In genomic region chr1:245673920-245674414, GRCh38 we compare ENCODE assay signal across 12 cellular contexts.
DNase-seq lines count a peak whose midpoint lies in the region; ATAC-seq lines count a peak whose summit lies in the region.
"Had no signal": no experiment of that assay in that cellular context is flagged by ENCODE, and none has a peak within 500 bp of the region (broad histone marks: within the 10 kb centered on the region; RNA-seq: fewer than 3 reads in every experiment).

No MANE protein-coding gene starts in this region.

- no peaks in the 10 kb centered on the region for H3K27me3 Mint-ChIP-seq in activated naive CD8-positive, alpha-beta T cell treated with anti-CD3 and anti-CD28 coated beads for 36 hours

- no peaks in the 10 kb centered on the region for H3K9me3 Mint-ChIP-seq in activated naive CD8-positive, alpha-beta T cell treated with anti-CD3 and anti-CD28 coated beads for 36 hours

- no peak overlapping the region for H3K27ac Mint-ChIP-seq in activated naive CD8-positive, alpha-beta T cell treated with anti-CD3 and anti-CD28 coated beads for 36 hours

- H3K4me3 Mint-ChIP-seq in activated naive CD8-positive, alpha-beta T cell treated with anti-CD3 and anti-CD28 coated beads for 36 hours, result no peak overlapping the region

- H3K4me1 Mint-ChIP-seq in activated naive CD8-positive, alpha-beta T cell treated with anti-CD3 and anti-CD28 coated beads for 36 hours, result no peaks in the 10 kb centered on the region

- no peaks in the 10 kb centered on the region for H3K36me3 Mint-ChIP-seq in activated naive CD8-positive, alpha-beta T cell treated with anti-CD3 and anti-CD28 coated beads for 36 hours

- ATAC-seq in GM18858 (IDR thresholded peaks at IDR 0.05; ENCODE audit: unreplicated experiment) (peak; percentile 85), HG02938 (IDR thresholded peaks at IDR 0.05; ENCODE audit: unreplicated experiment) (peak; percentile 69)
- ATAC-seq in stimulated activated naive CD8-positive, alpha-beta T cell treated with anti-CD3 and anti-CD28 coated beads, Interleukin-15, Interleukin-2, amounts not matched to agents 100 U/mL and 50 U/mL, for 24 hours, result no peak

- DNase-seq in NOMO-1 (lab: John Stamatoyannopoulos, UW; ENCODE audit: unreplicated experiment in 2 of 2), result peak; percentile 68 to 82
- peak; percentile 16 for DNase-seq in iris pigment epithelial cell (ENCODE audit: low read depth)
- DNase-seq in stimulated activated naive CD8-positive, alpha-beta T cell treated with anti-CD3 and anti-CD28 coated beads, Interleukin-15, Interleukin-2, amounts not matched to agents 100 U/mL and 50 U/mL, for 24 hours, result no peak
- DNase-seq in activated naive CD8-positive, alpha-beta T cell treated with anti-CD3 and anti-CD28 coated beads for 36 hours, result no peak
- no peak for DNase-seq in hypothalamus (lab: John Stamatoyannopoulos, UW)
- no peak for DNase-seq in retina
- DNase-seq: activated CD4-positive, alpha-beta T cell treated with anti-CD3 and anti-CD28 coated beads for 1 hour; amygdala; GDM1; NCI-H446 treated with DMSO at 0.1 percent for 48 hours had no signal

Comparison
In these comparisons a context has a peak if more than half of its experiments do, and no peak if none do; other contexts are left out.
1. DNase-seq: peak in NOMO-1 (2 of 2) and iris pigment epithelial cell (single experiment); none in stimulated activated naive CD8-positive, alpha-beta T cell treated with anti-CD3 and anti-CD28 coated beads, Interleukin-15, Interleukin-2, amounts not matched to agents 100 U/mL and 50 U/mL, for 24 hours (single experiment), activated naive CD8-positive, alpha-beta T cell treated with anti-CD3 and anti-CD28 coated beads for 36 hours (single experiment), hypothalamus (0 of 51) and retina (single experiment).